In the genomic region with DNA sequence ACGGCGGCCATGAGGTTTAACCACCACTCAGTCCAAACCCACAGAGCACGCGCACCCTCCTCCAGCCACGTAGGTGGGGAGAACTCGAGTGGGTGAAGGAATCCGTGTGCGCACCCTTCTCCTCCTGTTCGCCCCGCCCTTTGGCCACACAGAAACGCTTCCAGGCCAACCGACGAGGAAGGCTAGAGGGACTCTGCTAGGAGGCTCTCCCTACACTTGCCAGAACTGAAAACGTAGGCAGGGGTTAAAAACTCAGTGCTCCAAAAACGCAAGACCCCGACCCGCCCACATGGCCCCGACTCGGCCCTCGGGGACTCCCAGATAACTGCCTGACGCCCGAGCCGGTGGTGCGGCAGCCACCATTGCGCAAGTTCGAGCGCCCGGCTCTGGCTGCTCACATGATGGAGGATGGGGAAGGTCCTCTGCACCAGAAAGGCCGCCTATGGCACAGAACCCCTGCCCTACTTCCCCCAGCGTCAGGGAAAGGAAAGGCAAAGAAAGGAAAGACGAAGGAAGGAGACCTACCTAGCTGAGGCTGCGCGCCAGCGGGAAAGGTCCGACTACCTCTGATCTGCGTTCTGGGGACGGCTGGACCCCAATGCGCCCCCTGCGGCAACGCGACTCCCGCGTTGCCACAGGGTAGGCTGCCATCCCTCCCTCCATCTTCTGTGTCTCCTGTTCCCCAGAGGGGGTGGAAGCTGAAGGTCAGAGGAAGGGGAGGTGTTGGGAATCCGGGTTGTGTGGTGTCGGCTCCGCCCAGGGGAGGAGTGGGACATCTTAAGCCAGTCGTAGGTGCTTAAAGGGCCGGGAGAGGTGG, we compare ENCODE assay signal across 8 cellular contexts.
A peak's percentile ranks its signal among the peaks of the same experiment; 100 is the strongest.
DNase-seq lines count a peak whose midpoint lies in the region; ATAC-seq and TF ChIP-seq lines count a peak whose summit lies in the region.

No MANE protein-coding gene starts in this region.

- H3K36me3 Mint-ChIP-seq in CD8-positive, alpha-beta memory T cell: no peaks in the 10 kb centered on the region

- H3K9me3 Mint-ChIP-seq in CD8-positive, alpha-beta memory T cell: peaks cover 0 to 3% (median 0%) of the 10 kb centered on the region in 5 donors

- ATAC-seq in GM18868 (IDR thresholded peaks at IDR 0.05; ENCODE audit: unreplicated experiment) (peak; percentile 74), HG03103 (IDR thresholded peaks at IDR 0.05; ENCODE audit: low read depth, unreplicated experiment) (peak; percentile 61), left colon (peak; percentile 91)

- H3K4me3 ChIP-seq in tibial artery: peak overlapping the region; percentile 54 to 56
- H3K4me3 ChIP-seq in CD8-positive, alpha-beta memory T cell (ENCODE audit: low read length): no peak overlapping the region

- no peaks in the 10 kb centered on the region for H3K36me3 ChIP-seq in tibial artery
- H3K36me3 ChIP-seq in CD8-positive, alpha-beta memory T cell (ENCODE audit: insufficient read depth, low read length): no peaks in the 10 kb centered on the region

- peak overlapping the region; percentile 22 to 49 for H3K27ac ChIP-seq in tibial artery
- H3K27ac ChIP-seq in CD8-positive, alpha-beta memory T cell (ENCODE audit: low read depth, low read length): no peak overlapping the region

- no peaks in the 10 kb centered on the region for H3K4me1 ChIP-seq in tibial artery
- H3K4me1 ChIP-seq in CD8-positive, alpha-beta memory T cell (ENCODE audit: insufficient read depth, low read length): no peaks in the 10 kb centered on the region

- POLR2A ChIA-PET in CD8-positive, alpha-beta memory T cell (lab: Charles Lee): no interaction called here

- intact Hi-C loops in left colon (cut with DNase I, micrococcal nuclease) (no loop called here), tibial artery (cut with DNase I; ENCODE audit: low total_unique reads) (no loop called here)

- DNase-seq in NCI-H510A treated with DMSO at 0.1 percent for 48 hours (lab: John Stamatoyannopoulos, UW): peak; percentile 73
- DNase-seq in cerebellum (ENCODE audit: low spot score): peak; percentile 62
- DNase-seq in left colon: peak; percentile 44 to 60
- DNase-seq in tibial artery: no peak
- no peak for DNase-seq in CD8-positive, alpha-beta memory T cell
- no peak for DNase-seq in activated CD4-positive, alpha-beta T cell treated with anti-CD3 and anti-CD28 coated beads, Interleukin-2, amount 50 U/mL, for 48 hours

- no peak overlapping the region for H3K27ac Mint-ChIP-seq in CD8-positive, alpha-beta memory T cell

- H3K4me3 Mint-ChIP-seq in CD8-positive, alpha-beta memory T cell: no peak overlapping the region

- no peaks in the 10 kb centered on the region for H3K27me3 Mint-ChIP-seq in CD8-positive, alpha-beta memory T cell

- H3K4me1 Mint-ChIP-seq in CD8-positive, alpha-beta memory T cell: no peaks in the 10 kb centered on the region

- no peaks in the 10 kb centered on the region for H3K9me3 ChIP-seq in tibial artery
- H3K9me3 ChIP-seq in CD8-positive, alpha-beta memory T cell (ENCODE audit: low read length): no peaks in the 10 kb centered on the region

- CTCF ChIA-PET in CD8-positive, alpha-beta memory T cell (lab: Charles Lee): no interaction called here

- no peak for TF ChIP-seq CTCF in tibial artery (IDR thresholded peaks at IDR 0.05)

- no peaks in the 10 kb centered on the region for H3K27me3 ChIP-seq in tibial artery
- no peaks in the 10 kb centered on the region for H3K27me3 ChIP-seq in CD8-positive, alpha-beta memory T cell (ENCODE audit: insufficient read depth, low read length, poor library complexity, severe bottlenecking)

Comparison
In these comparisons a context has a peak if more than half of its experiments do, and no peak if none do; other contexts are left out.
1. DNase-seq: peak in NCI-H510A treated with DMSO at 0.1 percent for 48 hours (single experiment), cerebellum (single experiment) and left colon (2 of 2); none in tibial artery (0 of 2), CD8-positive, alpha-beta memory T cell (0 of 5) and activated CD4-positive, alpha-beta T cell treated with anti-CD3 and anti-CD28 coated beads, Interleukin-2, amount 50 U/mL, for 48 hours (0 of 2).
2. Peak in every context shown above with its lines, with median percentiles within 50 percentile points of each other: ATAC-seq.